Comparison of ENCODE assay signal across 1 cellular context in the genomic region with DNA sequence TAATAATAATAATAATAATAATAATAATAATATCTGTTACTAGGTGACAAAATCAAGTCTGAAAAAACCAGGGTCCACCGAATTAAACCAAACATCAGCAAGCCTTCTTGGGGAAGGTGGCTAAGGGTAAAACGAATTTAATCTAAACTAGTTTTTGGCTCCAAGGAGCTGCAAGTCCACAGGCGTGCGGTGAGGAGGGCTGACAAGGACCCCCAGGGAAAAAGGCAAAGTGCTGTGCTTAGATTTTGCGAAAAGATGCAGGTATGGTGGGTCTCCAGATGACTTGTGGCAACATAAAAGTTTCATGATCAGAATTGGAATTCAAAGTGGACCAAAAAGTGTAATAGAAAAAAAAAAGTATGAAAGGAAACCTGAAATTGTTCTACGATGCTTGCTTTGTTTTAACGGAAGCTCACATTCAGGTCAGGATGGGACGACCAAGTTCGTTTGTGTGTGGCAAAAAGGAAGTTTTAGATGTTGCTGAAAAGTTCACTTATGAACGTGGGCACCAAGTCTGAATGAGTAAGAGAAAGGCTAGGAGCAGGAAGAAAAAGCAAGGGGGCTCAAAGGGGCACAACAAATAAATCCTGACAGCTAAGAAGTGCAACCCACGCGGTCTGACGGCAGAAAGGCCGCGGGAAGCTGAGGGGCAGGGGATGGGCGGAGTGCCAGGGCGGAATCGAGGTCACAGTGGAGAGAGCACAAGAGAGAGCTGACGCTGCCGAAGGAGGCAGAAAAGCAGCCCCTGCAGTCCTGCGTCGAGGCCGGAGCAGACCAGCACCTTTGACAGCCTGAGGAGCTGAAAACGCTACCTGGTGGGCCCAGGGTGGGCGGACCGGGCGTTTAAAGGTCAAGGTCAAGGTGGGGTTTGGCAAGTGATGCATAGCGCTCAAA.
TF ChIP-seq lines count a peak whose summit lies in the region.

No MANE protein-coding gene starts in this region.

TF ChIP-seq in GM12878, 131 proteins besides CTCF, POLR2A, EP300 and RAD21 (continued from another document):
- TF ChIP-seq GATAD2B (conservative IDR thresholded peaks at IDR 0.05; ENCODE audit: low read depth) (no peak; the same call in 1 of the 2 replicates), TCF3 (IDR thresholded peaks at IDR 0.05; ENCODE audit: borderline replicate concordance, insufficient read depth, low read depth, low read length) (0 out of 2 replicates have a peak, but pooled peaks have one; percentile 46), CHD4 (IDR thresholded peaks at IDR 0.05) (no peak)
